In genomic region chr4:86452323-86452995, GRCh38 we compare ENCODE assay signal across 12 cellular contexts.
DNase-seq lines count a peak whose midpoint lies in the region; ATAC-seq and TF ChIP-seq lines count a peak whose summit lies in the region.
"Had no signal": no experiment of that assay in that cellular context is flagged by ENCODE, and none has a peak within 500 bp of the region (broad histone marks: within the 10 kb centered on the region; RNA-seq: fewer than 3 reads in every experiment).

No MANE protein-coding gene starts in this region.

- DNase-seq in NCI-H748 (lab: John Stamatoyannopoulos, UW; ENCODE audit: unreplicated experiment) = peak; percentile 37
- no peak for DNase-seq in transverse colon
- no peak for DNase-seq in WERI-Rb-1
- no peak for DNase-seq in MM.1S
- no peak for DNase-seq in cerebellar cortex (ENCODE audit: low spot score)
- DNase-seq: activated CD4-positive, alpha-beta memory T cell treated with anti-CD3 and anti-CD28 coated beads for 36 hours; adrenal gland; naive thymus-derived CD4-positive, alpha-beta T cell; stimulated activated CD4-positive, alpha-beta T cell treated with anti-CD3 and anti-CD28 coated beads, Interleukin-2, amount 100 ng/mL, for 48 hours had no signal

- H3K9ac ChIP-seq in endocrine pancreas (ENCODE audit: control insufficient read depth, insufficient read depth, low read length) (no peak overlapping the region), mucosa of rectum (ENCODE audit: low read depth in 1 of 2, low read length in 2 of 2) (no peak overlapping the region), MM.1S (ENCODE audit: low read length) (no peak overlapping the region)

- TF ChIP-seq POLR2A in transverse colon (IDR thresholded peaks at IDR 0.05) = no peak

- H3K9me2 ChIP-seq in MM.1S (replicated peaks; ENCODE audit: insufficient read depth, low read length) = no peaks in the 10 kb centered on the region

- WGBS in transverse colon (ENCODE audit: low coverage in 1 of 2), 2 donors = 68 to 78% methylated on average over 6 to 13 of the region's 13 CpGs

- H3K4me1 ChIP-seq in endocrine pancreas (ENCODE audit: control insufficient read depth, insufficient read depth, low read length) = peaks cover 20% of the 10 kb centered on the region
- no peaks in the 10 kb centered on the region for H3K4me1 ChIP-seq in mucosa of rectum (ENCODE audit: control insufficient read depth in 2 of 2, insufficient read depth in 2 of 2, low read length in 2 of 2)
- no peaks in the 10 kb centered on the region for H3K4me1 ChIP-seq in transverse colon
- peaks cover 4% of the 10 kb centered on the region; the same call in 1 of the 2 replicates for H3K4me1 ChIP-seq in MM.1S (ENCODE audit: low read length)
- H3K4me1 ChIP-seq: adrenal gland had no signal

- no peaks in the 10 kb centered on the region for H3F3A ChIP-seq in MM.1S (ENCODE audit: insufficient read depth, low read length)

- H2AFZ ChIP-seq in MM.1S (ENCODE audit: low read length) = no peak overlapping the region

- H3K36me3 ChIP-seq in endocrine pancreas (ENCODE audit: control insufficient read depth, insufficient read depth, low read length) = no peaks in the 10 kb centered on the region
- no peaks in the 10 kb centered on the region for H3K36me3 ChIP-seq in mucosa of rectum (ENCODE audit: control insufficient read depth in 2 of 2, insufficient read depth in 2 of 2, low read length in 2 of 2)
- H3K36me3 ChIP-seq in transverse colon = no peaks in the 10 kb centered on the region
- no peaks in the 10 kb centered on the region for H3K36me3 ChIP-seq in WERI-Rb-1
- H3K36me3 ChIP-seq in MM.1S (replicated peaks; ENCODE audit: insufficient read depth, low read length) = no peaks in the 10 kb centered on the region
- H3K36me3 ChIP-seq: adrenal gland had no signal

- H3K4me3 ChIP-seq in endocrine pancreas (ENCODE audit: control insufficient read depth, insufficient read depth, low read length) (peak overlapping the region; percentile 57), mucosa of rectum (ENCODE audit: low read length in 2 of 2) (peak overlapping the region; percentile 17 to 39), transverse colon (peak overlapping the region in 3 of 4 donors; percentile 21 to 42 (median 26)), WERI-Rb-1 (ENCODE audit: low read depth, low read length) (no peak overlapping the region), MM.1S (ENCODE audit: low read length) (no peak overlapping the region)

- no peak overlapping the region for H3K4me2 ChIP-seq in MM.1S (ENCODE audit: low read depth, low read length)

- TF ChIP-seq CTCF in transverse colon (IDR thresholded peaks at IDR 0.05) = no peak
- no peak for TF ChIP-seq CTCF in WERI-Rb-1 (IDR thresholded peaks at IDR 0.05; ENCODE audit: low read depth, low read length)
- no peak for TF ChIP-seq CTCF in MM.1S (IDR thresholded peaks at IDR 0.05; ENCODE audit: low read length)

- in situ Hi-C loops in transverse colon (cut with MboI; ENCODE audit: low pct_ligation_motif_present in 1 of 4, low pct_unique_long_range_greater_than_20kb in 1 of 4, low sequenced_read_pairs in 3 of 4) = no loop called here

- no peak for TF ChIP-seq EP300 in transverse colon (IDR thresholded peaks at IDR 0.05; ENCODE audit: low read depth)

- no peaks in the 10 kb centered on the region for H3K79me2 ChIP-seq in MM.1S (ENCODE audit: low read length)

- no peaks in the 10 kb centered on the region for H3K9me3 ChIP-seq in endocrine pancreas (ENCODE audit: control insufficient read depth, low read length)
- no peaks in the 10 kb centered on the region for H3K9me3 ChIP-seq in mucosa of rectum (ENCODE audit: control insufficient read depth in 2 of 2, low read length in 2 of 2)
- no peaks in the 10 kb centered on the region for H3K9me3 ChIP-seq in transverse colon
- H3K9me3 ChIP-seq in WERI-Rb-1 (ENCODE audit: severe bottlenecking) = no peaks in the 10 kb centered on the region
- no peaks in the 10 kb centered on the region for H3K9me3 ChIP-seq in MM.1S (replicated peaks; ENCODE audit: insufficient read depth, low read length)
- H3K9me3 ChIP-seq: adrenal gland had no signal

- H3K27ac ChIP-seq in mucosa of rectum (ENCODE audit: low read depth in 2 of 2, low read length in 2 of 2) = peak overlapping the region; percentile 11 to 39
- H3K27ac ChIP-seq in transverse colon = peak overlapping the region; percentile 59 to 75 (median 64)
- H3K27ac ChIP-seq in WERI-Rb-1 = no peak overlapping the region
- no peak overlapping the region for H3K27ac ChIP-seq in MM.1S (ENCODE audit: low read length)

- H4K20me1 ChIP-seq in MM.1S (ENCODE audit: insufficient read depth, low read length) = no peaks in the 10 kb centered on the region

- intact Hi-C loops in transverse colon (cut with DNase I; ENCODE audit: low total_unique reads) = no loop called here

- no peaks in the 10 kb centered on the region for H3K27me3 ChIP-seq in endocrine pancreas (ENCODE audit: control insufficient read depth, insufficient read depth, low read length)
- no peaks in the 10 kb centered on the region for H3K27me3 ChIP-seq in mucosa of rectum (ENCODE audit: control insufficient read depth in 2 of 2, insufficient read depth in 2 of 2, low read length in 2 of 2)
- no peaks in the 10 kb centered on the region for H3K27me3 ChIP-seq in transverse colon
- H3K27me3 ChIP-seq in WERI-Rb-1 (ENCODE audit: insufficient read depth, low read depth, severe bottlenecking) = no peaks in the 10 kb centered on the region
- no peaks in the 10 kb centered on the region for H3K27me3 ChIP-seq in MM.1S (replicated peaks; ENCODE audit: insufficient read depth, low read length)
- H3K27me3 ChIP-seq: adrenal gland had no signal

- no peak for ATAC-seq in HG02885 (IDR thresholded peaks at IDR 0.05; ENCODE audit: poor library complexity, unreplicated experiment)
- ATAC-seq: naive thymus-derived CD4-positive, alpha-beta T cell had no signal

Comparison
In these comparisons a context has a peak if more than half of its experiments do, and no peak if none do; other contexts are left out.
1. H3K4me3 ChIP-seq: peak in endocrine pancreas (single experiment), mucosa of rectum (2 of 2) and transverse colon (3 of 4); none in WERI-Rb-1 (single experiment) and MM.1S (single experiment).
2. H3K27ac ChIP-seq: peak in mucosa of rectum (2 of 2) and transverse colon (4 of 4); none in WERI-Rb-1 (single experiment) and MM.1S (single experiment).